ENCODE assay signal across 8 cellular contexts in the genomic region with DNA sequence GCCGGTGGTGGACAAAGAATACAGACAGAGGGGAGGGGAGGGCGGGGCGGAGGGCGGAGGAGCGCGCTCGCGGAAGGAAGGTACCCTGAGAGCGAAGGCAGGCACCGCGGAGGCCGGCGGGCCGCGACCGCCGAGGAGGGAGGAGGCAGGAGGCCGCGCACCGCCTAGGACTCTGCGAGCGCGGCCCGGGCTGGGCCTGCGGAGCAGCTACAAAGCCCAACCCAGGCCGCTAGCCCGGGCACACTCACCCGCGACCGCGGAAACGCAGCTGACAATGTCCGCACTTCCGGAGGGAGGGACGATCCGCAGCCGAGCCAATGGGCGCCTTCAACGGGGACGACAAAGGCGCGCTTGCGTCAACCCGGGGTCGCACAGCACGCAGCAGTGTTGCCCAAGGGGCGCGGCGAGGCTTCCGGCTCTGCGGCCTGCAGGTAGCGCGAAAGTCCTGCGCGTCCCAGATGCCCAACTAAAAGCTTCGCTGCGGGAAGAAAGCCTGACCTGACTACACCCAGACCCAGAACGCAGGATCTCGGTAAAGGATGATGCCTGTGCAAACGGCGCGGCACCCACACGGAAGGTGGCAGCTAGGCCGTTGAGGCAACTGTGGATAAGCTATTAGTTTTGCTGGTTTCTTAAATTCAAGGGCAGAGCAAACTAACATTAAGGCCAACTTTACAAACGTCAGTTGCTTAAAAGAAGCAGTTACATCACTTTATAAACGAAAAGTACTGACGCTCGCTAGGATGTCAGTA.
A peak's percentile ranks its signal among the peaks of the same experiment; 100 is the strongest.
DNase-seq lines count a peak whose midpoint lies in the region; ATAC-seq lines count a peak whose summit lies in the region.

A gene (minus strand): TSS at position 276 of the 752 bp plus-strand sequence. CDS start 3,486 bp downstream, outside the sequence.

- peak; percentile 93 for DNase-seq in AG08396 (ENCODE audit: low spot score)
- peak; percentile 87 for DNase-seq in NCI-H345 treated with DMSO at 0.1 percent for 48 hours (lab: John Stamatoyannopoulos, UW; ENCODE audit: unreplicated experiment)
- peak; percentile 85 to 90 (median 88) for DNase-seq in activated CD4-positive, CD25-positive, alpha-beta regulatory T cell (lab: John Stamatoyannopoulos, UW)
- DNase-seq in central memory CD4-positive, alpha-beta T cell, result peak; percentile 95
- DNase-seq in islet precursor cell, result peak; percentile 98
- peak; percentile 88 to 92 (median 90) for DNase-seq in stimulated activated CD4-positive, alpha-beta T cell treated with anti-CD3 and anti-CD28 coated beads, Interleukin-12 subunit alpha, Interleukin-12 subunit beta, amount 100 ng/mL, for 48 hours (ENCODE audit: low read depth in 2 of 3, low spot score in 1 of 3)

- ATAC-seq in GM19023 (IDR thresholded peaks at IDR 0.05; ENCODE audit: unreplicated experiment), result peak; percentile 97
- ATAC-seq in HG03280 (IDR thresholded peaks at IDR 0.05; ENCODE audit: unreplicated experiment), result peak; percentile 94

Comparison
In these comparisons a context has a peak if more than half of its experiments do, and no peak if none do; other contexts are left out.
1. Peak in every context shown above with its lines: DNase-seq and ATAC-seq.